In genomic region chr5:154858972-154859950, GRCh38 we compare ENCODE assay signal across 8 cellular contexts. TPM values are rescaled to one million over a fixed set of nuclear protein-coding genes. Genes with fewer than 3 reads are reported as not detected.
DNase-seq lines count a peak whose midpoint lies in the region; ATAC-seq and TF ChIP-seq lines count a peak whose summit lies in the region.

No MANE protein-coding gene starts in this region.

- no peaks in the 10 kb centered on the region for H3K9me3 Mint-ChIP-seq in activated T-cell treated with anti-CD3 and anti-CD28 coated beads, Interleukin-2, amount 50 U/mL, for 4 hours
- H3K9me3 Mint-ChIP-seq in glutamatergic neuron (ENCODE audit: unreplicated experiment), result peaks cover 11% of the 10 kb centered on the region

- peaks cover 30% of the 10 kb centered on the region for H3K4me1 ChIP-seq in skeletal muscle satellite cell (ENCODE audit: control insufficient read depth, insufficient read depth, low read length)

- DNase-seq in GM10248 (ENCODE audit: extremely low spot score) (peak; percentile 24), glutamatergic neuron (no peak), iPS-NIHi7 (ENCODE audit: extremely low spot score) (no peak)
- peak; percentile 33 for DNase-seq in Jurkat, Clone E6-1 (ENCODE audit: low read depth, low spot score)
- no peak for DNase-seq in activated T-cell treated with anti-CD3 and anti-CD28 coated beads, Interleukin-2, amount 50 U/mL, for 4 hours

- POLR2A ChIA-PET in GM10248 (lab: Yijun Ruan, JAX), result interaction anchor here (0.6 to 0.9 kb wide), 3 partner anchors 13 to 570 kb away, joined by 3 read pairs; no protein-coding TSS in a partner anchor

- H3K4me2 ChIP-seq in skeletal muscle satellite cell (ENCODE audit: low read length), result peak overlapping the region; percentile 88

- H3K27ac Mint-ChIP-seq in glutamatergic neuron (ENCODE audit: unreplicated experiment), result peak overlapping the region; percentile 88

- no peaks in the 10 kb centered on the region for H3K27me3 ChIP-seq in skeletal muscle satellite cell (ENCODE audit: control insufficient read depth, insufficient read depth, low read length)

- peaks cover 13% of the 10 kb centered on the region for H3K36me3 ChIP-seq in skeletal muscle satellite cell (ENCODE audit: insufficient read depth, low read length)

- H3K27me3 Mint-ChIP-seq in activated T-cell treated with anti-CD3 and anti-CD28 coated beads, Interleukin-2, amount 50 U/mL, for 4 hours (ENCODE audit: low read depth), result no peaks in the 10 kb centered on the region
- H3K27me3 Mint-ChIP-seq in glutamatergic neuron (ENCODE audit: unreplicated experiment), result peaks cover 14% of the 10 kb centered on the region

- ATAC-seq in activated T-cell treated with anti-CD3 and anti-CD28 coated beads, Interleukin-2, amount 50 U/mL, for 4 hours, result no peak
- ATAC-seq in GM19397 (IDR thresholded peaks at IDR 0.05; ENCODE audit: unreplicated experiment) (no peak), HG02763 (IDR thresholded peaks at IDR 0.05; ENCODE audit: unreplicated experiment) (no peak)

- H3K4me3 Mint-ChIP-seq in activated T-cell treated with anti-CD3 and anti-CD28 coated beads, Interleukin-2, amount 50 U/mL, for 4 hours, result peak overlapping the region; percentile 99
- peak overlapping the region; percentile 98 for H3K4me3 Mint-ChIP-seq in glutamatergic neuron (ENCODE audit: unreplicated experiment)

- TF ChIP-seq CTCF in GM10248 (IDR thresholded peaks at IDR 0.05; ENCODE audit: control extremely low read depth, extremely low read depth, low read depth, missing control alignments), result no peak
- TF ChIP-seq CTCF in glutamatergic neuron (IDR thresholded peaks at IDR 0.05; ENCODE audit: partially characterized antibody, unreplicated experiment), result no peak

- peaks cover 45% of the 10 kb centered on the region for H3K4me1 Mint-ChIP-seq in activated T-cell treated with anti-CD3 and anti-CD28 coated beads, Interleukin-2, amount 50 U/mL, for 4 hours (ENCODE audit: low read depth)
- H3K4me1 Mint-ChIP-seq in glutamatergic neuron (ENCODE audit: low read depth, unreplicated experiment), result peaks cover 17% of the 10 kb centered on the region

- no peaks in the 10 kb centered on the region for H3K9me3 ChIP-seq in skeletal muscle satellite cell (replicated peaks; ENCODE audit: low read length)

- H3K9ac ChIP-seq in skeletal muscle satellite cell (ENCODE audit: low read depth, low read length), result peak overlapping the region; percentile 91

- peaks cover 7% of the 10 kb centered on the region for H3K36me3 Mint-ChIP-seq in activated T-cell treated with anti-CD3 and anti-CD28 coated beads, Interleukin-2, amount 50 U/mL, for 4 hours (ENCODE audit: insufficient read depth)
- no peaks in the 10 kb centered on the region for H3K36me3 Mint-ChIP-seq in glutamatergic neuron (ENCODE audit: unreplicated experiment)

- peak overlapping the region; percentile 96 for H3K4me3 ChIP-seq in Jurkat, Clone E6-1 (ENCODE audit: low read length)
- peak overlapping the region; percentile 82 for H3K4me3 ChIP-seq in skeletal muscle satellite cell (ENCODE audit: low read length)

- CTCF ChIA-PET in GM10248 (lab: Yijun Ruan, JAX), result interaction anchor here (1.2 to 1.7 kb wide), 3 partner anchors 12 to 208 kb away, joined by 3 to 4 read pairs (median 3); no protein-coding TSS in a partner anchor

RNA-seq across cellular contexts. Expression of gene CNOT8, which starts 0.8 kb away (rescaled TPM):
- polyA plus RNA-seq in Jurkat, Clone E6-1 (2012; ENCODE audit: insufficient read depth, insufficient read length), result 82.1 TPM
- total RNA-seq in activated T-cell treated with anti-CD3 and anti-CD28 coated beads, Interleukin-2, amount 50 U/mL, for 4 hours, result 10 to 100 TPM; 44.9 to 50.1 (median 48.0) TPM
- 54.7 TPM for total RNA-seq in glutamatergic neuron (ENCODE audit: unreplicated experiment)
- 40.1 and 54.0 TPM in 2 replicates for total RNA-seq in skeletal muscle satellite cell (2012; rRNA removed)

RNA-seq across cellular contexts. Expression of gene FAXDC2, which starts 8.9 kb away (rescaled TPM):
- not detected for polyA plus RNA-seq in Jurkat, Clone E6-1 (2012; ENCODE audit: insufficient read depth, insufficient read length)
- under 1 TPM in 1 of 3 donors, not detected in 2; 0.40 TPM for total RNA-seq in activated T-cell treated with anti-CD3 and anti-CD28 coated beads, Interleukin-2, amount 50 U/mL, for 4 hours
- 0.66 TPM for total RNA-seq in glutamatergic neuron (ENCODE audit: unreplicated experiment)
- total RNA-seq in skeletal muscle satellite cell (2012; rRNA removed), result 0.44 and 0.76 TPM in 2 replicates

Comparison
In these comparisons a context has a peak if more than half of its experiments do, and no peak if none do; other contexts are left out.
1. DNase-seq: peak in GM10248 (single experiment) and Jurkat, Clone E6-1 (single experiment); none in activated T-cell treated with anti-CD3 and anti-CD28 coated beads, Interleukin-2, amount 50 U/mL, for 4 hours (single experiment), glutamatergic neuron (single experiment) and iPS-NIHi7 (single experiment).